Comparison of ENCODE assay signal across 18 cellular contexts in genomic region chr3:48625600-48625999, GRCh38. TPM values are rescaled to one million over a fixed set of nuclear protein-coding genes. Genes with fewer than 3 reads are reported as not detected.
DNase-seq lines count a peak whose midpoint lies in the region; ATAC-seq and TF ChIP-seq lines count a peak whose summit lies in the region.
"Had no signal": no experiment of that assay in that cellular context is flagged by ENCODE, and none has a peak within 500 bp of the region (broad histone marks: within the 10 kb centered on the region; RNA-seq: fewer than 3 reads in every experiment).

No MANE protein-coding gene starts in this region.

- CTCF ChIA-PET in MCF 10A (lab: Yijun Ruan, JAX): interaction anchor here (0.6 to 3.8 kb wide), 3 partner anchors 9 to 185 kb away, joined by 3 to 16 read pairs (median 3); partner anchors contain the start of gene SLC26A6
- CTCF ChIA-PET in RWPE1 (lab: Yijun Ruan, JAX): interaction anchor here (2.6 kb wide), 1 partner anchor 9 kb away, joined by 12 read pairs; the partner anchor contains the start of gene SLC26A6

- no peak for TF ChIP-seq CTCF in MCF 10A (IDR thresholded peaks at IDR 0.05; ENCODE audit: unreplicated experiment)
- no peak for TF ChIP-seq CTCF in breast epithelium (IDR thresholded peaks at IDR 0.05)
- no peak for TF ChIP-seq CTCF in RWPE1 (conservative IDR thresholded peaks at IDR 0.05; ENCODE audit: low read depth)
- TF ChIP-seq CTCF in gastroesophageal sphincter (IDR thresholded peaks at IDR 0.05): no peak
- no peak for TF ChIP-seq CTCF in stomach (IDR thresholded peaks at IDR 0.05)

- TF ChIP-seq POLR2A in breast epithelium (IDR thresholded peaks at IDR 0.05): no peak
- TF ChIP-seq POLR2A in gastroesophageal sphincter (IDR thresholded peaks at IDR 0.05): no peak
- TF ChIP-seq POLR2A in stomach (IDR thresholded peaks at IDR 0.05): no peak

- H3K4me1 ChIP-seq in breast epithelium: no peaks in the 10 kb centered on the region
- no peaks in the 10 kb centered on the region for H3K4me1 ChIP-seq in gastroesophageal sphincter
- H3K4me1 ChIP-seq in stomach: peaks cover 5 to 14% (median 9%) of the 10 kb centered on the region in 4 donors
- H3K4me1 ChIP-seq: Caco-2 had no signal

- WGBS in gastroesophageal sphincter (ENCODE audit: low coverage in 1 of 2), 2 donors: no CpG with 5 or more reads among the region's 6 CpGs
- 83 to 100% (median 91%) methylated on average over 5 to 6 of the region's 6 CpGs for WGBS in stomach, 5 donors

- no peaks in the 10 kb centered on the region for H3K36me3 ChIP-seq in breast epithelium
- H3K36me3 ChIP-seq in gastroesophageal sphincter: peaks cover 0 to 59% of the 10 kb centered on the region in 2 donors
- peaks cover 24 to 67% (median 60%) of the 10 kb centered on the region in 4 donors for H3K36me3 ChIP-seq in stomach

- intact Hi-C loops in MCF 10A (cut with micrococcal nuclease) (no loop called here), breast epithelium (cut with DNase I; ENCODE audit: low total_unique reads) (no loop called here), stomach (cut with DNase I; ENCODE audit: low total_unique reads) (no loop called here)

- BruUV-seq in MCF 10A (replicated peaks; lab: Mats Ljungman, UMichigan): no TSS peak

- H3K9me3 Mint-ChIP-seq in MCF 10A (ENCODE audit: unreplicated experiment): no peaks in the 10 kb centered on the region
- H3K9me3 Mint-ChIP-seq: CD4-positive, alpha-beta T cell; GM23338; HFFc6; IgD-negative memory B cell had no signal

- H3K27me3 Mint-ChIP-seq in MCF 10A (ENCODE audit: insufficient read depth, unreplicated experiment): no peaks in the 10 kb centered on the region
- H3K27me3 Mint-ChIP-seq: CD4-positive, alpha-beta T cell; IgD-negative memory B cell had no signal

- H3K9me3 ChIP-seq in breast epithelium: no peaks in the 10 kb centered on the region
- no peaks in the 10 kb centered on the region for H3K9me3 ChIP-seq in gastroesophageal sphincter
- H3K9me3 ChIP-seq in stomach: no peaks in the 10 kb centered on the region
- H3K9me3 ChIP-seq: Caco-2 had no signal

- peak overlapping the region; percentile 27 for H3K27ac Mint-ChIP-seq in MCF 10A (ENCODE audit: low read depth, unreplicated experiment)
- H3K27ac Mint-ChIP-seq: CD4-positive, alpha-beta T cell; GM23338; HFFc6; IgD-negative memory B cell had no signal

- no peak overlapping the region for H3K4me3 ChIP-seq in breast epithelium
- H3K4me3 ChIP-seq in gastroesophageal sphincter: no peak overlapping the region
- no peak overlapping the region for H3K4me3 ChIP-seq in stomach
- H3K4me3 ChIP-seq: GM23338 had no signal

- H3K4me1 Mint-ChIP-seq in MCF 10A (ENCODE audit: insufficient read depth, unreplicated experiment): peaks cover 5% of the 10 kb centered on the region

- no peak for DNase-seq in MCF 10A (ENCODE audit: unreplicated experiment)
- DNase-seq in breast epithelium (ENCODE audit: low spot score in 2 of 2): no peak
- no peak for DNase-seq in RWPE1 (ENCODE audit: low spot score)
- DNase-seq in stomach: no peak
- no peak for DNase-seq in stimulated activated CD8-positive, alpha-beta memory T cell treated with anti-CD3 and anti-CD28 coated beads, Interleukin-4, amount 100 ng/mL, for 48 hours
- DNase-seq: ACHN; AML-193; Caco-2; CD4-positive, alpha-beta T cell; H7; HFFc6 had no signal

- H3K36me3 Mint-ChIP-seq in MCF 10A (ENCODE audit: insufficient read depth, unreplicated experiment): peaks cover 59% of the 10 kb centered on the region

- peak; percentile 11 for ATAC-seq in gastroesophageal sphincter
- ATAC-seq in GM21737 (IDR thresholded peaks at IDR 0.05; ENCODE audit: unreplicated experiment): no peak
- ATAC-seq: GM23338, HCT116 had no signal

- no peak overlapping the region for H3K4me3 Mint-ChIP-seq in MCF 10A (ENCODE audit: unreplicated experiment)
- H3K4me3 Mint-ChIP-seq: CD4-positive, alpha-beta T cell; GM23338; HFFc6; IgD-negative memory B cell had no signal

- TF ChIP-seq EP300 in gastroesophageal sphincter (IDR thresholded peaks at IDR 0.05): no peak
- TF ChIP-seq EP300 in stomach (IDR thresholded peaks at IDR 0.05): no peak

- POLR2A ChIA-PET in MCF 10A (lab: Yijun Ruan, JAX): interaction anchor here (0.8 to 7.4 kb wide), 4 partner anchors 9 to 69 kb away, joined by 3 to 50 read pairs (median 5); partner anchors contain the start of genes PFKFB4, SLC26A6 and UQCRC1
- POLR2A ChIA-PET in RWPE1 (lab: Yijun Ruan, JAX; ENCODE audit: low non-redundant PET): no interaction called here

- H3K27ac ChIP-seq in breast epithelium: no peak overlapping the region
- H3K27ac ChIP-seq in RWPE1: peak overlapping the region; percentile 89
- no peak overlapping the region for H3K27ac ChIP-seq in gastroesophageal sphincter
- peak overlapping the region; percentile 71 to 85 (median 77) for H3K27ac ChIP-seq in stomach
- H3K27ac ChIP-seq: HL-60 had no signal

- H3K27me3 ChIP-seq in breast epithelium: no peaks in the 10 kb centered on the region
- no peaks in the 10 kb centered on the region for H3K27me3 ChIP-seq in gastroesophageal sphincter
- no peaks in the 10 kb centered on the region for H3K27me3 ChIP-seq in stomach

RNA-seq across cellular contexts. Expression of gene TMEM89, which starts 4.0 kb away (rescaled TPM):
- not detected in 2 replicates for total RNA-seq in MCF 10A (2022)
- total RNA-seq in breast epithelium: not detected
- not detected for total RNA-seq in gastroesophageal sphincter
- total RNA-seq in stomach: not detected
- under 1 TPM in 1 of 3 donors, not detected in 2; 0.62 TPM for polyA plus RNA-seq in stomach
- total RNA-seq: Caco-2; CD4-positive, alpha-beta T cell; GM23338; H7 had no signal
- polyA plus RNA-seq: BJ, GM23338, IgD-negative memory B cell had no signal

RNA-seq across cellular contexts. Expression of gene SLC26A6, which starts 9.7 kb away (rescaled TPM):
- total RNA-seq in MCF 10A (2022) (47.4 and 63.3 TPM in 2 replicates), breast epithelium (10 to 100 TPM; 12.6 to 21.6 (median 16.0) TPM), gastroesophageal sphincter (10 to 100 TPM in 2 of 4 donors, 1 to 10 TPM in 2; 7.4 to 21.8 (median 10.7) TPM), stomach (100 to 1,000 TPM in 3 of 5 donors, 10 to 100 TPM in 2; 23.9 to 279 (median 137) TPM)
- 10 to 100 TPM; 14.8 to 67.7 (median 31.4) TPM for polyA plus RNA-seq in stomach

RNA-seq across cellular contexts. Expression of gene UQCRC1, which starts 16.2 kb away (rescaled TPM):
- 383 and 413 TPM in 2 replicates for total RNA-seq in MCF 10A (2022)
- 100 to 1,000 TPM; 163 to 230 (median 180) TPM for total RNA-seq in breast epithelium
- 100 to 1,000 TPM; 195 to 346 (median 302) TPM for total RNA-seq in gastroesophageal sphincter
- total RNA-seq in stomach: 100 to 1,000 TPM; 178 to 568 (median 259) TPM
- polyA plus RNA-seq in stomach: 100 to 1,000 TPM; 218 to 347 (median 295) TPM

RNA-seq across cellular contexts. Expression of gene COL7A1, which starts 30.5 kb away (rescaled TPM):
- 44.2 and 60.5 TPM in 2 replicates for total RNA-seq in MCF 10A (2022)
- total RNA-seq in breast epithelium: 10 to 100 TPM in 2 of 3 donors, under 1 TPM in 1; 0.48 to 18.6 (median 12.5) TPM
- total RNA-seq in gastroesophageal sphincter: 1 to 10 TPM; 1.7 to 3.9 (median 1.9) TPM
- 10 to 100 TPM in 2 of 5 donors, 1 to 10 TPM in 3; 1.8 to 75.3 (median 7.6) TPM for total RNA-seq in stomach
- polyA plus RNA-seq in stomach: 100 to 1,000 TPM in 1 of 3 donors, 1 to 10 TPM in 2; 6.3 to 123 (median 7.7) TPM
- polyA plus RNA-seq: IgD-negative memory B cell had no signal

RNA-seq across cellular contexts. Expression of gene CELSR3, which starts 37.1 kb away (rescaled TPM):
- total RNA-seq in MCF 10A (2022): 17.6 and 21.5 TPM in 2 replicates
- 1 to 10 TPM in 2 of 3 donors, under 1 TPM in 1; 0.88 to 1.3 (median 1.1) TPM for total RNA-seq in breast epithelium
- total RNA-seq in gastroesophageal sphincter: 1 to 10 TPM in 1 of 4 donors, under 1 TPM in 3; 0.40 to 1.0 (median 0.66) TPM
- total RNA-seq in stomach: 1 to 10 TPM in 4 of 5 donors, not detected in 1; 1.5 to 2.3 (median 1.9) TPM
- polyA plus RNA-seq in stomach: under 1 TPM; 0.15 to 1.00 (median 0.53) TPM

Comparison
In these comparisons a context has a peak if more than half of its experiments do, and no peak if none do; other contexts are left out.
1. H3K27ac ChIP-seq: peak in RWPE1 (single experiment) and stomach (5 of 5); none in breast epithelium (0 of 2) and gastroesophageal sphincter (0 of 4).